In genomic region chr3:42446111-42447050, GRCh38 we compare ENCODE assay signal across 37 cellular contexts. TPM values are rescaled to one million over a fixed set of nuclear protein-coding genes. Genes with fewer than 3 reads are reported as not detected.
"Had no signal": no experiment of that assay in that cellular context is flagged by ENCODE, and none has a peak within 500 bp of the region (broad histone marks: within the 10 kb centered on the region; RNA-seq: fewer than 3 reads in every experiment).

No MANE protein-coding gene starts in this region.

- H2AFZ ChIP-seq: hepatocyte had no signal

- DNase-seq: dorsolateral prefrontal cortex; effector CD4-positive, alpha-beta T cell; foreskin keratinocyte; heart left ventricle; mammary epithelial cell; naive thymus-derived CD8-positive, alpha-beta T cell; nephron progenitor cell; nucleus accumbens; ovary; posterior cingulate gyrus; psoas muscle; right cardiac atrium; sigmoid colon; stimulated activated CD4-positive, alpha-beta T cell treated with anti-CD3 and anti-CD28 coated beads, Interleukin-2, amount 100 ng/mL, for 24 hours; stimulated activated CD4-positive, alpha-beta T cell treated with anti-CD3 and anti-CD28 coated beads, Interleukin-4, amount 100 ng/mL, for 24 hours; stimulated activated naive CD4-positive, alpha-beta T cell treated with Interleukin-2 at 50 U/mL for 16 hours; stomach; thyroid gland; trophoblast cell had no signal

- H3K4me3 Mint-ChIP-seq: naive thymus-derived CD8-positive, alpha-beta T cell; nephron progenitor cell; stimulated activated effector memory CD8-positive, alpha-beta T cell treated with anti-CD3 and anti-CD28 coated beads, Interleukin-12 subunit alpha, Interleukin-12 subunit beta, amount 100 ng/mL, for 72 hours had no signal

- H3K4me3 ChIP-seq: dorsolateral prefrontal cortex, esophagus muscularis mucosa, gastroesophageal sphincter, heart left ventricle, hepatocyte, ovary, psoas muscle, sigmoid colon, stomach, thyroid gland, vagina had no signal

- ATAC-seq: foreskin keratinocyte; gastroesophageal sphincter; heart left ventricle; naive thymus-derived CD8-positive, alpha-beta T cell; psoas muscle; right cardiac atrium; stimulated activated effector memory CD8-positive, alpha-beta T cell treated with anti-CD3 and anti-CD28 coated beads, Interleukin-12 subunit alpha, Interleukin-12 subunit beta, amount 100 ng/mL, for 72 hours had no signal

- H3K36me3 ChIP-seq: esophagus muscularis mucosa, gastroesophageal sphincter, heart left ventricle, ovary, sigmoid colon, stomach, thyroid gland, vagina had no signal

- H3K4me1 ChIP-seq: psoas muscle, thyroid gland, vagina had no signal

- H3K9me3 Mint-ChIP-seq: naive thymus-derived CD8-positive, alpha-beta T cell; nephron progenitor cell; stimulated activated effector memory CD8-positive, alpha-beta T cell treated with anti-CD3 and anti-CD28 coated beads, Interleukin-12 subunit alpha, Interleukin-12 subunit beta, amount 100 ng/mL, for 72 hours had no signal

- H3K27ac Mint-ChIP-seq: naive thymus-derived CD8-positive, alpha-beta T cell; nephron progenitor cell; stimulated activated effector memory CD8-positive, alpha-beta T cell treated with anti-CD3 and anti-CD28 coated beads, Interleukin-12 subunit alpha, Interleukin-12 subunit beta, amount 100 ng/mL, for 72 hours had no signal

- H3K27me3 ChIP-seq: dorsolateral prefrontal cortex, ovary, sigmoid colon, thyroid gland, vagina had no signal

- H3K4me1 Mint-ChIP-seq: nephron progenitor cell; stimulated activated effector memory CD8-positive, alpha-beta T cell treated with anti-CD3 and anti-CD28 coated beads, Interleukin-12 subunit alpha, Interleukin-12 subunit beta, amount 100 ng/mL, for 72 hours had no signal

- H3K27ac ChIP-seq: dorsolateral prefrontal cortex, esophagus muscularis mucosa, foreskin keratinocyte, gastroesophageal sphincter, heart left ventricle, hepatocyte, ovary, psoas muscle, sigmoid colon, stomach, thyroid gland, vagina had no signal

- H3K79me2 ChIP-seq: hepatocyte had no signal

- FAIRE-seq: colon, endothelial cell of umbilical vein, keratinocyte had no signal

- H3K4me2 ChIP-seq: hepatocyte had no signal

- H3K36me3 Mint-ChIP-seq: naive thymus-derived CD8-positive, alpha-beta T cell; stimulated activated effector memory CD8-positive, alpha-beta T cell treated with anti-CD3 and anti-CD28 coated beads, Interleukin-12 subunit alpha, Interleukin-12 subunit beta, amount 100 ng/mL, for 72 hours had no signal

- H3K9me3 ChIP-seq: esophagus muscularis mucosa, gastroesophageal sphincter, heart left ventricle, ovary, psoas muscle, sigmoid colon, stomach, thyroid gland, vagina had no signal

RNA-seq across cellular contexts. Expression of gene LYZL4, which starts 36.0 kb away (rescaled TPM):
- total RNA-seq: endothelial cell of umbilical vein; epithelial cell of proximal tubule; esophagus muscularis mucosa; fibroblast of lung; foreskin keratinocyte; gastroesophageal sphincter; heart left ventricle; hepatocyte; lower leg skin; mammary epithelial cell; mesenteric fat pad; myocyte; naive thymus-derived CD8-positive, alpha-beta T cell; ovary; psoas muscle; renal cortical epithelial cell; right cardiac atrium; sigmoid colon; skeletal muscle tissue; stomach; subcutaneous adipose tissue; temporal lobe; thyroid gland; ureter; vagina had no signal
- polyA plus RNA-seq: fibroblast of lung; foreskin keratinocyte; heart left ventricle; hepatocyte; keratinocyte; mammary epithelial cell; naive thymus-derived CD8-positive, alpha-beta T cell; ovary; psoas muscle; right cardiac atrium; sigmoid colon; stomach had no signal

RNA-seq across cellular contexts. Expression of gene VIPR1, which starts 56.1 kb away (rescaled TPM):
- total RNA-seq: epithelial cell of proximal tubule, fibroblast of lung, myocyte had no signal
